28 cellular contexts compared by ENCODE assay signal in the genomic region with DNA sequence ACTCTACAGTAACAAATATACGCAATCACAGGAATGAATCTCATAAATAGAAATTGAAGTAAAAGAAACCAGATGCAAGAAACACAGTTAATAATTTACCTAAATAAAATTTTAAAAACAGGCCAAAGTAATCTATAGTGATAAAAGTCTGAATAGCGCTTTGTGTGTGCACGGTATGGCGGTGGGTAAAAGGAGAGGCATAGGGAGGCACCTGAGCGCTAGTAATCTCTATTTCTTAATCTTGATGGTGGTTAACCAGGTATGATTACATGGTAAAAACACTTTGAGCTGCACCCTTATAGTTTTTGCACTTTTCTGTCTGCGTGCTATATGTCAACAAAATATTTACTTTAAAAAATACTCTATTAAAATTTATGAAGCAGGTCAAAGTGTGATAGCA.
"Had no signal": no experiment of that assay in that cellular context is flagged by ENCODE, and none has a peak within 500 bp of the region (broad histone marks: within the 10 kb centered on the region; RNA-seq: fewer than 3 reads in every experiment).

No MANE protein-coding gene starts in this region.

- H3K27me3 Mint-ChIP-seq: dendritic cell treated with granulocyte-macrophage colony-stimulating factor and Interleukin-4, amounts not matched to agents 40 ng/mL and 50 ng/mL, for 4 days; effector memory CD8-positive, alpha-beta T cell had no signal

- H3K27me3 ChIP-seq: colonic mucosa, dorsolateral prefrontal cortex, esophagus muscularis mucosa, esophagus squamous epithelium, foreskin keratinocyte, gastrocnemius medialis, gastroesophageal sphincter, heart left ventricle had no signal

- H3K9me3 Mint-ChIP-seq: dendritic cell treated with granulocyte-macrophage colony-stimulating factor and Interleukin-4, amounts not matched to agents 40 ng/mL and 50 ng/mL, for 4 days; endodermal cell had no signal

- H3K4me1 ChIP-seq: colonic mucosa, esophagus muscularis mucosa, esophagus squamous epithelium, foreskin keratinocyte, gastrocnemius medialis, gastroesophageal sphincter, heart left ventricle had no signal

- H3K4me1 Mint-ChIP-seq: endodermal cell had no signal

- ATAC-seq: effector memory CD8-positive, alpha-beta T cell; esophagus mucosa; foreskin keratinocyte; gastrocnemius medialis; gastroesophageal sphincter; heart left ventricle had no signal

- H3K27ac Mint-ChIP-seq: dendritic cell treated with granulocyte-macrophage colony-stimulating factor and Interleukin-4, amounts not matched to agents 40 ng/mL and 50 ng/mL, for 4 days; effector memory CD8-positive, alpha-beta T cell; endodermal cell had no signal

- H3K36me3 ChIP-seq: colonic mucosa, esophagus muscularis mucosa, esophagus squamous epithelium, gastrocnemius medialis, gastroesophageal sphincter, heart left ventricle had no signal

- DNase-seq: colonic mucosa; cortex of kidney; dermis blood vessel endothelial cell; dorsolateral prefrontal cortex; effector CD4-positive, alpha-beta T cell; effector CD8-positive, alpha-beta T cell; effector memory CD4-positive, alpha-beta T cell; effector memory CD8-positive, alpha-beta T cell; endodermal cell; erythroblast; esophagus squamous epithelium; foreskin fibroblast; foreskin keratinocyte; foreskin melanocyte; gastrocnemius medialis; glutamatergic neuron; head of caudate nucleus; heart left ventricle had no signal

- FAIRE-seq: colon, endometrium, endothelial cell of umbilical vein, frontal cortex had no signal

- H3K27ac ChIP-seq: colonic mucosa, coronary artery, dorsolateral prefrontal cortex, epithelial cell of prostate, esophagus muscularis mucosa, esophagus squamous epithelium, foreskin keratinocyte, gastrocnemius medialis, gastroesophageal sphincter, heart left ventricle had no signal

- H3K4me3 Mint-ChIP-seq: dendritic cell treated with granulocyte-macrophage colony-stimulating factor and Interleukin-4, amounts not matched to agents 40 ng/mL and 50 ng/mL, for 4 days; effector memory CD8-positive, alpha-beta T cell; endodermal cell had no signal

- H3K9me3 ChIP-seq: colonic mucosa, esophagus muscularis mucosa, esophagus squamous epithelium, gastrocnemius medialis, gastroesophageal sphincter had no signal

- H3K4me3 ChIP-seq: colonic mucosa, coronary artery, dorsolateral prefrontal cortex, esophagus muscularis mucosa, esophagus squamous epithelium, gastrocnemius medialis, gastroesophageal sphincter, heart left ventricle had no signal
